In genomic region chr19:52343548-52343947, GRCh38 we compare ENCODE assay signal across 8 cellular contexts. TPM values are rescaled to one million over a fixed set of nuclear protein-coding genes. Genes with fewer than 3 reads are reported as not detected.
DNase-seq lines count a peak whose midpoint lies in the region; ATAC-seq and TF ChIP-seq lines count a peak whose summit lies in the region.

No MANE protein-coding gene starts in this region.

- no peaks in the 10 kb centered on the region for H3K9me3 ChIP-seq in CD8-positive, alpha-beta memory T cell (ENCODE audit: low read length)
- no peaks in the 10 kb centered on the region for H3K9me3 ChIP-seq in WERI-Rb-1 (ENCODE audit: severe bottlenecking)

- peak; percentile 18 to 73 (median 38) for DNase-seq in CD8-positive, alpha-beta memory T cell
- DNase-seq in Jurkat, Clone E6-1 (ENCODE audit: low read depth, low spot score), result peak; percentile 25
- DNase-seq in WERI-Rb-1, result peak; percentile 89
- DNase-seq in cerebellar cortex (ENCODE audit: low spot score), result peak; percentile 42
- peak; percentile 53 to 74 for DNase-seq in mesothelial cell of epicardium (ENCODE audit: low spot score in 2 of 2, unreplicated experiment in 2 of 2)
- DNase-seq in substantia nigra (lab: John Stamatoyannopoulos, UW), result peak in 34 of 49 donors; percentile 0 to 78 (median 14)

- no peaks in the 10 kb centered on the region for H3K27me3 ChIP-seq in CD8-positive, alpha-beta memory T cell (ENCODE audit: insufficient read depth, low read length, poor library complexity, severe bottlenecking)
- H3K27me3 ChIP-seq in WERI-Rb-1 (ENCODE audit: insufficient read depth, low read depth, severe bottlenecking), result no peaks in the 10 kb centered on the region

- no peak overlapping the region for H3K27ac ChIP-seq in CD8-positive, alpha-beta memory T cell (ENCODE audit: low read depth, low read length)
- H3K27ac ChIP-seq in WERI-Rb-1, result peak overlapping the region; percentile 71
- H3K27ac ChIP-seq in substantia nigra (ENCODE audit: low read depth, low read length, poor library complexity, severe bottlenecking), result no peak overlapping the region

- ATAC-seq in GM21723 (IDR thresholded peaks at IDR 0.05; ENCODE audit: unreplicated experiment) (no peak), HG02678 (IDR thresholded peaks at IDR 0.05; ENCODE audit: unreplicated experiment) (no peak)

- H3K9me3 Mint-ChIP-seq in CD8-positive, alpha-beta memory T cell, result peaks cover 0 to 24% (median 10%) of the 10 kb centered on the region in 5 donors
- H3K9me3 Mint-ChIP-seq in mesothelial cell of epicardium, result no peaks in the 10 kb centered on the region

- H3K4me3 ChIP-seq in CD8-positive, alpha-beta memory T cell (ENCODE audit: low read length), result no peak overlapping the region
- no peak overlapping the region for H3K4me3 ChIP-seq in Jurkat, Clone E6-1 (ENCODE audit: low read length)
- no peak overlapping the region for H3K4me3 ChIP-seq in WERI-Rb-1 (ENCODE audit: low read depth, low read length)

- TF ChIP-seq CTCF in WERI-Rb-1 (IDR thresholded peaks at IDR 0.05; ENCODE audit: low read depth, low read length), result peak; percentile 82
- TF ChIP-seq CTCF in mesothelial cell of epicardium (IDR thresholded peaks at IDR 0.05; ENCODE audit: unreplicated experiment), result peak; percentile 77

- H3K36me3 ChIP-seq in CD8-positive, alpha-beta memory T cell (ENCODE audit: insufficient read depth, low read length), result no peaks in the 10 kb centered on the region
- peaks cover 13% of the 10 kb centered on the region for H3K36me3 ChIP-seq in WERI-Rb-1

- no peaks in the 10 kb centered on the region for H3K4me1 ChIP-seq in CD8-positive, alpha-beta memory T cell (ENCODE audit: insufficient read depth, low read length)

- peaks cover 0 to 2% of the 10 kb centered on the region in 2 donors for H3K27me3 Mint-ChIP-seq in CD8-positive, alpha-beta memory T cell
- H3K27me3 Mint-ChIP-seq in mesothelial cell of epicardium (ENCODE audit: low read depth), result no peaks in the 10 kb centered on the region

- peaks cover 5 to 9% (median 6%) of the 10 kb centered on the region in 3 donors for H3K36me3 Mint-ChIP-seq in CD8-positive, alpha-beta memory T cell
- peaks cover 21% of the 10 kb centered on the region for H3K36me3 Mint-ChIP-seq in mesothelial cell of epicardium

- CTCF ChIA-PET in CD8-positive, alpha-beta memory T cell (lab: Charles Lee), result interaction anchor here (0.6 to 1.4 kb wide), 8 partner anchors 26 to 407 kb away, joined by 3 read pairs; partner anchors contain the start of gene ZNF880

- H3K4me3 Mint-ChIP-seq in CD8-positive, alpha-beta memory T cell, result no peak overlapping the region
- no peak overlapping the region for H3K4me3 Mint-ChIP-seq in mesothelial cell of epicardium

- POLR2A ChIA-PET in CD8-positive, alpha-beta memory T cell (lab: Charles Lee), result interaction anchor here (0.9 kb wide), 1 partner anchor 184 kb away, joined by 3 read pairs; the partner anchor contains the start of gene ZNF808

- H3K27ac Mint-ChIP-seq in CD8-positive, alpha-beta memory T cell, result peak overlapping the region in 1 of 8 donors; percentile 84
- peak overlapping the region; percentile 82 for H3K27ac Mint-ChIP-seq in mesothelial cell of epicardium

- peaks cover 0 to 4% (median 0%) of the 10 kb centered on the region in 3 donors for H3K4me1 Mint-ChIP-seq in CD8-positive, alpha-beta memory T cell
- H3K4me1 Mint-ChIP-seq in mesothelial cell of epicardium, result peaks cover 10% of the 10 kb centered on the region

RNA-seq across cellular contexts. Expression of gene ZNF610, which starts 7.5 kb away (rescaled TPM):
- total RNA-seq in CD8-positive, alpha-beta memory T cell, result 1 to 10 TPM in 1 of 2 experiments, under 1 TPM in 1; 0.91 to 1.8 TPM
- 1.8 TPM for polyA plus RNA-seq in CD8-positive, alpha-beta memory T cell
- polyA plus RNA-seq in Jurkat, Clone E6-1 (2012; ENCODE audit: insufficient read depth, insufficient read length), result 1.00 TPM
- total RNA-seq in mesothelial cell of epicardium, result 14.2 to 16.0 TPM (median 14.2 TPM) in 3 replicates

RNA-seq across cellular contexts. Expression of gene ZNF880, which starts 26.2 kb away (rescaled TPM):
- 10 to 100 TPM; 15.6 to 15.9 TPM for total RNA-seq in CD8-positive, alpha-beta memory T cell
- 38.9 TPM for polyA plus RNA-seq in CD8-positive, alpha-beta memory T cell
- 1.8 TPM for polyA plus RNA-seq in Jurkat, Clone E6-1 (2012; ENCODE audit: insufficient read depth, insufficient read length)
- 17.4 to 18.7 TPM (median 18.7 TPM) in 3 replicates for total RNA-seq in mesothelial cell of epicardium

RNA-seq across cellular contexts. Expression of gene ZNF480, which starts 46.6 kb away (rescaled TPM):
- 1 to 10 TPM; 5.6 to 6.6 TPM for total RNA-seq in CD8-positive, alpha-beta memory T cell
- polyA plus RNA-seq in CD8-positive, alpha-beta memory T cell, result 28.0 TPM
- 58.0 TPM for polyA plus RNA-seq in Jurkat, Clone E6-1 (2012; ENCODE audit: insufficient read depth, insufficient read length)
- 16.3 to 18.0 TPM (median 18.0 TPM) in 3 replicates for total RNA-seq in mesothelial cell of epicardium

RNA-seq across cellular contexts. Expression of gene ZNF528, which starts 54.1 kb away (rescaled TPM):
- 10 to 100 TPM; 11.6 to 14.2 TPM for total RNA-seq in CD8-positive, alpha-beta memory T cell
- 8.8 TPM for polyA plus RNA-seq in CD8-positive, alpha-beta memory T cell
- not detected for polyA plus RNA-seq in Jurkat, Clone E6-1 (2012; ENCODE audit: insufficient read depth, insufficient read length)
- total RNA-seq in mesothelial cell of epicardium, result 10.8 to 12.7 TPM (median 11.8 TPM) in 3 replicates

Comparison
In these comparisons a context has a peak if more than half of its experiments do, and no peak if none do; other contexts are left out.
1. DNase-seq: peak in every context shown above with its lines; median percentile 89 in WERI-Rb-1; 64 in mesothelial cell of epicardium; 42 in cerebellar cortex; 38 in CD8-positive, alpha-beta memory T cell; 25 in Jurkat, Clone E6-1; 14 in substantia nigra.